ENCODE assay signal across 26 cellular contexts in the genomic region with DNA sequence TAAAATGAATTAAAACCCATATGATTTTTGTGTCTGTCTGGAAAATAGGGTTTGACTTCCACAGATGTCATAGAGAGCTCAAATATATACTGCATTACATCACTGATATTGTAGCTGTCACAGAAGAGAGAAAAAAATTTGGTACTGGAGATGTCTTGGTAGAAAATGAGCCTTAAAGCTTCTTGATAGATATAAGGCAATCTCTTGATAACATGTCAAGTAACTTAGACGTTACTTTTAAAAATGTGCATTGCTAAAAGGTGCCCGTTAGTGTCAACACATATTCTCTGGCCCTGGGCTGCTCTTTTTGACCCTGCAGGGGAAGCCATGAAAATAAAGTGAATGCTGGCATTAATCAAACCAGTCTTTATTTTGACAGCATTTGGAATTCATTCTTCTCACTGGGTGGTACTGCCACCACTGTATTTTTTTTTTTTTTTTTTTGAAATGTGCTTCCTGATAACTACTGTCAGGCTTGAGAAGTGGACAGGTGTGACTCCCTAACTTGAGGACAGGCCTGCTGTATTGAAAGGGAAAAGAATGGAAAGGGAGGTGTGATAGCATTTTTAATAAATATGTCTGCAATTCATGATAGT. TPM values are rescaled to one million over a fixed set of nuclear protein-coding genes. Genes with fewer than 3 reads are reported as not detected.
DNase-seq lines count a peak whose midpoint lies in the region; ATAC-seq, FAIRE-seq and TF ChIP-seq lines count a peak whose summit lies in the region.
"Had no signal": no experiment of that assay in that cellular context is flagged by ENCODE, and none has a peak within 500 bp of the region (broad histone marks: within the 10 kb centered on the region; RNA-seq: fewer than 3 reads in every experiment).

No MANE protein-coding gene starts in this region.

- H3K9ac ChIP-seq in iPS-20b (ENCODE audit: low read depth, low read length) = 0 out of 2 replicates have a peak overlapping the region, but pooled peaks have one; percentile 15
- H3K9ac ChIP-seq: BLaER1 treated with 17β-estradiol and CSF1 and Interleukin-3, amounts not matched to agents 10 nM and 100 nM; GM23248 had no signal

- H3K4me3 ChIP-seq in iPS-20b (ENCODE audit: low read length) (no peak overlapping the region), SJCRH30 (no peak overlapping the region)
- H3K4me3 ChIP-seq: A549; BLaER1 treated with 17β-estradiol and CSF1 and Interleukin-3, amounts not matched to agents 10 nM and 100 nM; GM12878; GM23248 had no signal

- DNase-seq in GM19239 (ENCODE audit: insufficient read length, low spot score) (no peak), HEK293T (ENCODE audit: extremely low spot score) (no peak), NCI-H146 (lab: John Stamatoyannopoulos, UW) (peak; percentile 39), SJCRH30 (no peak), mucosa of gallbladder (ENCODE audit: low spot score) (no peak)
- DNase-seq: 8988T; ACHN; AML-193; BE2C; CD4-positive, alpha-beta T cell; CD8-positive, alpha-beta memory T cell; DMS 273 treated with DMSO at 0.1 percent for 48 hours; DMS79; EL; GDM1; GM23248; H9; HFFc6 had no signal

- peak; percentile 47 for FAIRE-seq in GM19239 (lab: Jason Lieb, UNC)
- FAIRE-seq: A549, D721Med, GM12878 had no signal

- H3K27me3 ChIP-seq in iPS-20b (ENCODE audit: insufficient read depth, low read length) (no peaks in the 10 kb centered on the region), SJCRH30 (no peaks in the 10 kb centered on the region)
- H3K27me3 ChIP-seq: BE2C; BLaER1 treated with 17β-estradiol and CSF1 and Interleukin-3, amounts not matched to agents 10 nM and 100 nM had no signal

- H3K36me3 ChIP-seq in iPS-20b (ENCODE audit: insufficient read depth, low read depth, low read length) = no peaks in the 10 kb centered on the region
- no peaks in the 10 kb centered on the region for H3K36me3 ChIP-seq in SJCRH30
- H3K36me3 ChIP-seq: BE2C; BLaER1 treated with 17β-estradiol and CSF1 and Interleukin-3, amounts not matched to agents 10 nM and 100 nM had no signal

- CTCF ChIA-PET in HEK293T (lab: Yijun Ruan, JAX) = no interaction called here

- H3K27ac ChIP-seq in iPS-20b (ENCODE audit: low read length) (no peak overlapping the region), SJCRH30 (no peak overlapping the region)
- H3K27ac ChIP-seq: A549; BLaER1 treated with 17β-estradiol and CSF1 and Interleukin-3, amounts not matched to agents 10 nM and 100 nM; GM23248 had no signal

- H3K4me1 ChIP-seq in iPS-20b (ENCODE audit: insufficient read depth, low read length) (peaks cover 19% of the 10 kb centered on the region; the same call in 1 of the 2 replicates), SJCRH30 (no peaks in the 10 kb centered on the region)
- H3K4me1 ChIP-seq: BE2C had no signal

- POLR2A ChIA-PET in HEK293T (lab: Yijun Ruan, JAX) = no interaction called here

- ATAC-seq in GM21423 (IDR thresholded peaks at IDR 0.05; ENCODE audit: unreplicated experiment) (no peak), HG02981 (IDR thresholded peaks at IDR 0.05; ENCODE audit: unreplicated experiment) (no peak)
- ATAC-seq: A549, GM12878, HCT116 had no signal

- H3K9me3 ChIP-seq in iPS-20b (ENCODE audit: insufficient read depth, low read depth, low read length) (no peaks in the 10 kb centered on the region), SJCRH30 (replicated peaks) (no peaks in the 10 kb centered on the region)
- H3K9me3 ChIP-seq: A549; BE2C; BLaER1 treated with 17β-estradiol and CSF1 and Interleukin-3, amounts not matched to agents 10 nM and 100 nM had no signal

TF ChIP-seq in HEK293T, 16 proteins besides CTCF, POLR2A, EP300 and RAD21:
- no peak for TF ChIP-seq SUZ12 (IDR thresholded peaks at IDR 0.05)
- peak; percentile 70; the same call in 1 of the 2 replicates for TF ChIP-seq ZNF384 (IDR thresholded peaks at IDR 0.05)

RNA-seq across cellular contexts. Expression of a gene that starts 53.0 kb away (rescaled TPM):
- 17.9 and 18.5 TPM in 2 replicates for total RNA-seq in SJCRH30 (2014; rRNA removed; shearing (Covaris generic))
- 41.6 TPM for total RNA-seq in mucosa of gallbladder
